8 cellular contexts compared by ENCODE assay signal in genomic region chr17:67378444-67379250, GRCh38. TPM values are rescaled to one million over a fixed set of nuclear protein-coding genes. Genes with fewer than 3 reads are reported as not detected.
DNase-seq lines count a peak whose midpoint lies in the region; ATAC-seq and TF ChIP-seq lines count a peak whose summit lies in the region.

No MANE protein-coding gene starts in this region.

- WGBS in right cardiac atrium = under 1% methylated on average over 72 of the region's 72 CpGs

- peak overlapping the region; percentile 99 for H2AFZ ChIP-seq in GM23338

- peak in 1 of 2 donors; percentile 58 for TF ChIP-seq POLR2A in vagina (IDR thresholded peaks at IDR 0.05)

- peak; percentile 74 for DNase-seq in Caki2 (ENCODE audit: low read depth)
- DNase-seq in GM23338 (ENCODE audit: low spot score) = peak; percentile 90
- peak; percentile 38 for DNase-seq in NCI-H1048 (lab: John Stamatoyannopoulos, UW)
- DNase-seq in T-cell = peak; percentile 58 to 85 (median 78)
- DNase-seq in amygdala (lab: John Stamatoyannopoulos, UW) = peak in 46 of 56 donors; percentile 8 to 76 (median 50)
- peak; percentile 84 to 92 (median 92) for DNase-seq in right cardiac atrium
- DNase-seq in putamen (ENCODE audit: low spot score) = peak; percentile 70
- no peak for DNase-seq in vagina (ENCODE audit: extremely low spot score in 2 of 2)

- H3K9me2 ChIP-seq in GM23338 (ENCODE audit: insufficient read depth) = no peaks in the 10 kb centered on the region

- peaks cover 9% of the 10 kb centered on the region; the same call in 2 of the 3 replicates for H3K9me3 Mint-ChIP-seq in GM23338
- no peaks in the 10 kb centered on the region for H3K9me3 Mint-ChIP-seq in T-cell

- H3K27ac ChIP-seq in GM23338 (ENCODE audit: low read depth) (peak overlapping the region; percentile 85), right cardiac atrium (ENCODE audit: low read length) (peak overlapping the region; percentile 80), vagina (peak overlapping the region; percentile 93)

- POLR2A ChIA-PET in T-cell (lab: Charles Lee) = interaction anchor here (0.6 to 2.2 kb wide), 5 partner anchors 53 to 99 kb away, joined by 3 to 7 read pairs (median 4); no protein-coding TSS in a partner anchor

- peaks cover 21% of the 10 kb centered on the region; the same call in 1 of the 2 replicates for H3F3A ChIP-seq in GM23338 (replicated peaks; ENCODE audit: low read depth)

- no peaks in the 10 kb centered on the region for H3K27me3 ChIP-seq in GM23338 (ENCODE audit: insufficient read depth)
- H3K27me3 ChIP-seq in right cardiac atrium (ENCODE audit: control insufficient read depth, insufficient read depth) = no peaks in the 10 kb centered on the region
- no peaks in the 10 kb centered on the region for H3K27me3 ChIP-seq in vagina

- peak overlapping the region; percentile 83 for H3K4me3 Mint-ChIP-seq in GM23338
- H3K4me3 Mint-ChIP-seq in T-cell = peak overlapping the region; percentile 89 to 97 (median 94)

- H3K4me3 ChIP-seq in GM23338 (peak overlapping the region; percentile 91), right cardiac atrium (ENCODE audit: low read length) (peak overlapping the region; percentile 90), vagina (peak overlapping the region; percentile 84 to 97)

- H3K36me3 Mint-ChIP-seq in GM23338 (ENCODE audit: low read depth) (peaks cover 34% of the 10 kb centered on the region), T-cell (peaks cover 23% of the 10 kb centered on the region)

- CTCF ChIA-PET in T-cell (lab: Charles Lee) = interaction anchor here (0.6 to 6.5 kb wide), 19 partner anchors 10 to 666 kb away, joined by 3 to 86 read pairs (median 4); partner anchors contain the start of gene PSMD12 (in 1 of the 2)

- H4K20me1 ChIP-seq in GM23338 (replicated peaks; ENCODE audit: insufficient read depth) = no peaks in the 10 kb centered on the region

- H3K9me3 ChIP-seq in right cardiac atrium (ENCODE audit: control insufficient read depth, low read length) (no peaks in the 10 kb centered on the region), vagina (no peaks in the 10 kb centered on the region)

- no peaks in the 10 kb centered on the region for H3K36me3 ChIP-seq in GM23338 (ENCODE audit: insufficient read depth)
- no peaks in the 10 kb centered on the region for H3K36me3 ChIP-seq in vagina

- peak overlapping the region; percentile 96 for H3K4me2 ChIP-seq in GM23338

- H3K4me1 ChIP-seq in GM23338 (ENCODE audit: insufficient read depth) (peaks cover 16% of the 10 kb centered on the region), right cardiac atrium (ENCODE audit: control insufficient read depth, insufficient read depth, low read length) (peaks cover 2% of the 10 kb centered on the region), vagina (peaks cover 15% of the 10 kb centered on the region)

- in situ Hi-C loops in Caki2 (cut with HindIII; ENCODE audit: low pct_unique_long_range_greater_than_20kb, low sequenced_read_pairs) = no loop called here

- peaks cover 54% of the 10 kb centered on the region for H3K79me2 ChIP-seq in GM23338 (replicated peaks; ENCODE audit: insufficient read depth)

- peaks cover 15% of the 10 kb centered on the region for H3K27me3 Mint-ChIP-seq in GM23338 (ENCODE audit: insufficient read depth, low read depth, poor library complexity)
- no peaks in the 10 kb centered on the region for H3K27me3 Mint-ChIP-seq in T-cell

- TF ChIP-seq CTCF in GM23338 (conservative IDR thresholded peaks at IDR 0.05; ENCODE audit: low read depth in 2 of 2) (peak; percentile 31 to 76; a peak in 3 of 4 replicates), vagina (IDR thresholded peaks at IDR 0.05) (peak in 2 of 3 experiments; percentile 43 to 78)

- H3K27ac Mint-ChIP-seq in GM23338 (peak overlapping the region; percentile 54; the same call in 1 of the 2 replicates), T-cell (peak overlapping the region; percentile 96)

- peaks cover 36% of the 10 kb centered on the region for H3K4me1 Mint-ChIP-seq in GM23338
- H3K4me1 Mint-ChIP-seq in T-cell = peaks cover 53 to 65% (median 64%) of the 10 kb centered on the region in 3 donors

- intact Hi-C loops in right cardiac atrium (cut with DNase I) = loop anchor here (2.0 to 10.0 kb wide), 7 partner anchors 96 to 310 kb away; no protein-coding TSS in a partner anchor
- intact Hi-C loops in vagina (cut with DNase I) = loop anchor here (2.0 to 10.0 kb wide), 2 partner anchors 96 to 310 kb away; no protein-coding TSS in a partner anchor

- ATAC-seq in GM23338 = peak; percentile 47
- ATAC-seq in T-cell (replicated peaks in 1 of 4) = peak; percentile 33 to 42 (median 38)
- peak; percentile 42 to 59 for ATAC-seq in right cardiac atrium

TF ChIP-seq in GM23338, 12 proteins besides CTCF, POLR2A, EP300 and RAD21 (continues in another document):
- TF ChIP-seq EZH2phosphoT487 (IDR thresholded peaks at IDR 0.05; ENCODE audit: unreplicated experiment) = no peak
- no peak for TF ChIP-seq JUNB (IDR thresholded peaks at IDR 0.05; ENCODE audit: unreplicated experiment)
- no peak for TF ChIP-seq EZH2 (IDR thresholded peaks at IDR 0.05; ENCODE audit: low read depth, unreplicated experiment)
- no peak for TF ChIP-seq CREB1 (CRISPR knock-in tag; IDR thresholded peaks at IDR 0.05; ENCODE audit: low read depth)
- TF ChIP-seq NANOG (IDR thresholded peaks at IDR 0.05; ENCODE audit: borderline replicate concordance) = no peak
- TF ChIP-seq REST (IDR thresholded peaks at IDR 0.05; ENCODE audit: unreplicated experiment) = no peak

RNA-seq across cellular contexts. Expression of gene PITPNC1, which starts 1.6 kb away (rescaled TPM):
- total RNA-seq in Caki2 (2014; rRNA removed; shearing (Covaris generic); ENCODE audit: low replicate concordance) = 6.3 and 13.4 TPM in 2 replicates
- total RNA-seq in GM23338 (2014; rRNA removed; shearing (Covaris generic)) = 22.8 and 32.6 TPM in 2 replicates
- polyA plus RNA-seq in GM23338 (2016; fragmentation: Nextera tagmentation; extraction: Ambion mirVana) = 21.6 and 23.0 TPM in 2 replicates
- total RNA-seq in T-cell = 100 to 1,000 TPM in 3 of 5 donors, 10 to 100 TPM in 2; 82.6 to 132 (median 111) TPM
- total RNA-seq in right cardiac atrium = 10 to 100 TPM; 17.0 to 29.7 (median 24.9) TPM
- polyA plus RNA-seq in right cardiac atrium = 8.6 TPM
- total RNA-seq in vagina = 8.1 TPM

RNA-seq across cellular contexts. Expression of gene PSMD12, which starts 12.3 kb away (rescaled TPM):
- 10.8 and 12.9 TPM in 2 replicates for total RNA-seq in Caki2 (2014; rRNA removed; shearing (Covaris generic); ENCODE audit: low replicate concordance)
- 67.1 and 73.7 TPM in 2 replicates for total RNA-seq in GM23338 (2014; rRNA removed; shearing (Covaris generic))
- 130 and 146 TPM in 2 replicates for polyA plus RNA-seq in GM23338 (2016; fragmentation: Nextera tagmentation; extraction: Ambion mirVana)
- total RNA-seq in T-cell = 10 to 100 TPM; 28.1 to 49.9 (median 37.7) TPM
- total RNA-seq in right cardiac atrium = 10 to 100 TPM; 47.2 to 59.5 (median 51.4) TPM
- 26.7 TPM for polyA plus RNA-seq in right cardiac atrium
- total RNA-seq in vagina = 26.0 TPM

Comparison
In these comparisons a context has a peak if more than half of its experiments do, and no peak if none do; other contexts are left out.
1. DNase-seq: peak in Caki2 (single experiment), GM23338 (single experiment), NCI-H1048 (single experiment), T-cell (34 of 34), amygdala (46 of 56), right cardiac atrium (3 of 3) and putamen (single experiment); none in vagina (0 of 2).
2. Peak in every context shown above with its lines, with median percentiles within 50 percentile points of each other: ATAC-seq, H3K27ac ChIP-seq and H3K4me3 ChIP-seq.